Comparison of ENCODE assay signal across 8 cellular contexts in the genomic region with DNA sequence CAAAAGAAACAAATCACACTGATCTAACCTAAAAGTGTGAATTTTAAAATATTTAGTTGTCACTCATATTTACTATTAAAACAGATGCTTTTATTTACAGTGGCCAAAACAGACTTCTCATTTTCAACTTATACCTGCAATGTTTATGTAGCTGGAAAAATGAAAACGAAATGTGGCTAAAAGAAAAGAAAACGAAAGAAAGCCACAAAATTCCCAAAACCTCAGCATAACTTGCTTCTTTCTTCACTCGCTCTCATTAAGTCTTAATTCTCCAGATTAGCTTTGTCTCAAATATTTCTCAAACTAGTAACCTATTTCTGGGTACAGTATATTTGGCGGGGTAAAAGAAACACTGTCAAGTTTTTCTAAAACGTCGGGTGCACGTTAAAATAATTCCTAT. TPM values are rescaled to one million over a fixed set of nuclear protein-coding genes. Genes with fewer than 3 reads are reported as not detected.
A peak's percentile ranks its signal among the peaks of the same experiment; 100 is the strongest.
DNase-seq lines count a peak whose midpoint lies in the region; ATAC-seq lines count a peak whose summit lies in the region.

No MANE protein-coding gene starts in this region.

- peak overlapping the region; percentile 100 for H3K4me3 Mint-ChIP-seq in activated naive CD8-positive, alpha-beta T cell
- H3K4me3 Mint-ChIP-seq in immature natural killer cell = peak overlapping the region; percentile 98 to 100 (median 99)
- peak overlapping the region; percentile 97 to 98 for H3K4me3 Mint-ChIP-seq in stimulated activated naive CD8-positive, alpha-beta T cell treated with anti-CD3 and anti-CD28 coated beads, Interleukin-15, amount 100 ng/mL, for 72 hours

- H3K4me1 Mint-ChIP-seq in activated naive CD8-positive, alpha-beta T cell (ENCODE audit: low read depth) = peaks cover 52% of the 10 kb centered on the region
- peaks cover 52 to 67% of the 10 kb centered on the region in 2 donors for H3K4me1 Mint-ChIP-seq in immature natural killer cell
- peaks cover 62% of the 10 kb centered on the region for H3K4me1 Mint-ChIP-seq in stimulated activated naive CD8-positive, alpha-beta T cell treated with anti-CD3 and anti-CD28 coated beads, Interleukin-15, amount 100 ng/mL, for 72 hours

- in situ Hi-C loops in G401 (cut with HindIII; ENCODE audit: low sequenced_read_pairs) = no loop called here

- no peak for ATAC-seq in stimulated activated naive CD8-positive, alpha-beta T cell treated with anti-CD3 and anti-CD28 coated beads, Interleukin-15, amount 100 ng/mL, for 72 hours
- ATAC-seq in HG03196 (IDR thresholded peaks at IDR 0.05; ENCODE audit: unreplicated experiment) = no peak

- peak; percentile 34 for DNase-seq in NCI-H146 treated with DMSO at 0.1 percent for 48 hours (lab: John Stamatoyannopoulos, UW; ENCODE audit: unreplicated experiment)
- DNase-seq in NCI-H146 (lab: John Stamatoyannopoulos, UW) = no peak
- DNase-seq in immature natural killer cell = no peak
- DNase-seq in stimulated activated naive CD8-positive, alpha-beta T cell treated with anti-CD3 and anti-CD28 coated beads, Interleukin-15, amount 100 ng/mL, for 72 hours = no peak
- no peak for DNase-seq in G401 (ENCODE audit: low spot score)
- DNase-seq in HuH-7 (ENCODE audit: low spot score) = no peak

- H3K36me3 Mint-ChIP-seq in activated naive CD8-positive, alpha-beta T cell = peaks cover 6% of the 10 kb centered on the region
- peaks cover 0 to under 1% (median 0%) of the 10 kb centered on the region in 3 donors for H3K36me3 Mint-ChIP-seq in immature natural killer cell

- no peaks in the 10 kb centered on the region for H3K27me3 Mint-ChIP-seq in activated naive CD8-positive, alpha-beta T cell
- H3K27me3 Mint-ChIP-seq in immature natural killer cell (ENCODE audit: low read depth in 3 of 3) = peaks cover 0 to 6% (median 4%) of the 10 kb centered on the region in 3 donors
- H3K27me3 Mint-ChIP-seq in stimulated activated naive CD8-positive, alpha-beta T cell treated with anti-CD3 and anti-CD28 coated beads, Interleukin-15, amount 100 ng/mL, for 72 hours = no peaks in the 10 kb centered on the region

- H3K27ac Mint-ChIP-seq in activated naive CD8-positive, alpha-beta T cell = peak overlapping the region; percentile 100
- H3K27ac Mint-ChIP-seq in immature natural killer cell = peak overlapping the region; percentile 92 to 100 (median 96)
- H3K27ac Mint-ChIP-seq in stimulated activated naive CD8-positive, alpha-beta T cell treated with anti-CD3 and anti-CD28 coated beads, Interleukin-15, amount 100 ng/mL, for 72 hours = peak overlapping the region; percentile 99

- no peaks in the 10 kb centered on the region for H3K9me3 Mint-ChIP-seq in activated naive CD8-positive, alpha-beta T cell (ENCODE audit: low read depth)
- H3K9me3 Mint-ChIP-seq in immature natural killer cell = no peaks in the 10 kb centered on the region
- no peaks in the 10 kb centered on the region for H3K9me3 Mint-ChIP-seq in stimulated activated naive CD8-positive, alpha-beta T cell treated with anti-CD3 and anti-CD28 coated beads, Interleukin-15, amount 100 ng/mL, for 72 hours

RNA-seq across cellular contexts. Expression of gene CSTF3, which starts 0.7 kb away (rescaled TPM):
- polyA plus RNA-seq in immature natural killer cell = 10 to 100 TPM in 1 of 3 donors, 1 to 10 TPM in 2; 9.2 to 10.3 (median 9.6) TPM
- total RNA-seq in G401 (2014; rRNA removed; shearing (Covaris generic)) = 20.2 and 32.7 TPM in 2 replicates
